ENCODE assay signal across 39 cellular contexts in the genomic region with DNA sequence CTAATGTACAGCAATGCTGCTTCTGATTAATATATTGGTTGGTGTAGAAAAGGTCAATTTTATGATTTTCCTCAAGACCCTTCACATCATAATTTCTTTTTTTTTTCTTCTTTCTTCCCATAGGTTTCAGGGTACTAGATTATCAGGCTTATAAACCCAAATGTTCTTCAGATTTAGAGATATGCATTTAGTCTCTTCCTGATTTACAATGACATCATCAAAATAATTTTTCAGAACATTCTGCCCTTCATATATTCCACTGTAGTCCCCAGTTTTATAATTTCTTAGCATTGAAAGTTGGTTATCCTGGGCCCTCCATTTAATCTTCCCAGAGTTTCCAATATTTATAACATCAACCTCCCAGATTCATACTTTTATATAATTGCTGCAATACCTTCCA.
"Had no signal": no experiment of that assay in that cellular context is flagged by ENCODE, and none has a peak within 500 bp of the region (broad histone marks: within the 10 kb centered on the region; RNA-seq: fewer than 3 reads in every experiment).

No MANE protein-coding gene starts in this region.

- H3K4me1 Mint-ChIP-seq: activated naive CD4-positive, alpha-beta T cell treated with anti-CD3 and anti-CD28 coated beads, Interleukin-2, amount 10 ng/mL, durations not matched to agents 7 days and 5 days; activated naive CD4-positive, alpha-beta T cell treated with anti-CD3 and anti-CD28 coated beads, Interleukin-2, amount 50 U/mL, for 24 hours; activated naive CD8-positive, alpha-beta T cell treated with anti-CD3 and anti-CD28 coated beads for 36 hours; activated naive CD8-positive, alpha-beta T cell treated with anti-CD3 and anti-CD28 coated beads, Interleukin-2, amount 10 ng/mL, durations not matched to agents 7 days and 5 days; activated naive CD8-positive, alpha-beta T cell treated with anti-CD3 and anti-CD28 coated beads, Interleukin-2, amount 50 U/mL, for 24 hours; activated T-helper 17 cell treated with anti-CD3 and anti-CD28 coated beads, Interleukin-2, amount 50 U/mL, for 72 hours; brain; central memory CD8-positive, alpha-beta T cell had no signal

- ATAC-seq: activated naive CD4-positive, alpha-beta T cell treated with anti-CD3 and anti-CD28 coated beads, Interleukin-2, amount 50 U/mL, for 72 hours; activated naive CD8-positive, alpha-beta T cell treated with anti-CD3 and anti-CD28 coated beads, Interleukin-2, amount 50 U/mL, for 24 hours; activated T-cell treated with anti-CD3 and anti-CD28 coated beads, Interleukin-2, amount 50 U/mL, for 4 hours; activated T-cell treated with anti-CD3 and anti-CD28 coated beads, Interleukin-2, amount 50 U/mL, for 72 hours; activated T-helper 17 cell treated with anti-CD3 and anti-CD28 coated beads, Interleukin-2, amount 50 U/mL, for 72 hours; body of pancreas had no signal

- H3K4me3 Mint-ChIP-seq: activated naive CD4-positive, alpha-beta T cell treated with anti-CD3 and anti-CD28 coated beads for 36 hours; activated naive CD4-positive, alpha-beta T cell treated with anti-CD3 and anti-CD28 coated beads, Interleukin-2, amount 10 ng/mL, durations not matched to agents 7 days and 5 days; activated naive CD4-positive, alpha-beta T cell treated with anti-CD3 and anti-CD28 coated beads, Interleukin-2, amount 50 U/mL, for 24 hours; activated naive CD8-positive, alpha-beta T cell; activated naive CD8-positive, alpha-beta T cell treated with anti-CD3 and anti-CD28 coated beads for 36 hours; activated naive CD8-positive, alpha-beta T cell treated with anti-CD3 and anti-CD28 coated beads, Interleukin-2, amount 10 ng/mL, durations not matched to agents 7 days and 5 days; activated naive CD8-positive, alpha-beta T cell treated with anti-CD3 and anti-CD28 coated beads, Interleukin-2, amount 50 U/mL, for 24 hours; activated T-cell treated with anti-CD3 and anti-CD28 coated beads, Interleukin-2, amount 50 U/mL, for 24 hours; activated T-cell treated with anti-CD3 and anti-CD28 coated beads, Interleukin-2, amount 50 U/mL, for 4 hours; activated T-cell treated with anti-CD3 and anti-CD28 coated beads, Interleukin-2, amount 50 U/mL, for 72 hours; activated T-helper 1 cell treated with anti-CD3 and anti-CD28 coated beads, Interleukin-12 subunit alpha, Interleukin-12 subunit beta, Interleukin-2, Interleukin-4 antibody, amounts not matched to agents 30 ng/mL and 10 ng/mL and 1 ng/mL, durations not matched to agents 14 hours and 24 hours and 36 hours; activated T-helper 17 cell treated with anti-CD3 and anti-CD28 coated beads, Interleukin-2, amount 50 U/mL, for 72 hours; brain; central memory CD8-positive, alpha-beta T cell had no signal

- H3K27me3 ChIP-seq: adrenal gland, ascending aorta, body of pancreas, brain microvascular endothelial cell, breast epithelium, cardiac muscle cell had no signal

- H3K36me3 ChIP-seq: adrenal gland, ascending aorta, brain microvascular endothelial cell, breast epithelium, cardiac muscle cell had no signal

- H3K4me1 ChIP-seq: adrenal gland, ascending aorta, body of pancreas, breast epithelium had no signal

- H3K9me3 ChIP-seq: adrenal gland, ascending aorta, body of pancreas, breast epithelium had no signal

- H3K36me3 Mint-ChIP-seq: activated naive CD4-positive, alpha-beta T cell treated with anti-CD3 and anti-CD28 coated beads, Interleukin-2, amount 10 ng/mL, durations not matched to agents 7 days and 5 days; activated naive CD4-positive, alpha-beta T cell treated with anti-CD3 and anti-CD28 coated beads, Interleukin-2, amount 50 U/mL, for 24 hours; activated naive CD4-positive, alpha-beta T cell treated with anti-CD3 and anti-CD28 coated beads, Interleukin-2, amount 50 U/mL, for 72 hours; activated naive CD8-positive, alpha-beta T cell; activated naive CD8-positive, alpha-beta T cell treated with anti-CD3 and anti-CD28 coated beads for 36 hours; activated naive CD8-positive, alpha-beta T cell treated with anti-CD3 and anti-CD28 coated beads, Interleukin-2, amount 10 ng/mL, durations not matched to agents 7 days and 5 days; brain had no signal

- DNase-seq: activated effector memory CD4-positive, alpha-beta T cell treated with anti-CD3 and anti-CD28 coated beads, Interleukin-2, amount 50 U/mL, for 16 hours; activated effector memory CD4-positive, alpha-beta T cell treated with Interleukin-2 at 50 U/mL for 16 hours; activated gamma-delta T cell; activated gamma-delta T cell treated with Interleukin-2 at 50 U/mL for 16 hours; activated naive CD4-positive, alpha-beta T cell; activated naive CD4-positive, alpha-beta T cell treated with anti-CD3 and anti-CD28 coated beads for 36 hours; activated naive CD4-positive, alpha-beta T cell treated with anti-CD3 and anti-CD28 coated beads, Interleukin-2, amount 10 ng/mL, durations not matched to agents 7 days and 5 days; activated naive CD4-positive, alpha-beta T cell treated with anti-CD3 and anti-CD28 coated beads, Interleukin-2, amount 50 U/mL, for 16 hours; activated naive CD4-positive, alpha-beta T cell treated with Interleukin-2 at 50 U/mL for 16 hours; activated naive CD8-positive, alpha-beta T cell treated with anti-CD3 and anti-CD28 coated beads for 36 hours; activated naive CD8-positive, alpha-beta T cell treated with anti-CD3 and anti-CD28 coated beads, Interleukin-2, amount 10 ng/mL, durations not matched to agents 7 days and 5 days; activated naive CD8-positive, alpha-beta T cell treated with anti-CD3 and anti-CD28 coated beads, Interleukin-2, amount 50 U/mL, for 24 hours; activated T-cell treated with anti-CD3 and anti-CD28 coated beads, Interleukin-2, amount 50 U/mL, for 24 hours; activated T-cell treated with anti-CD3 and anti-CD28 coated beads, Interleukin-2, amount 50 U/mL, for 4 hours; activated T-cell treated with anti-CD3 and anti-CD28 coated beads, Interleukin-2, amount 50 U/mL, for 48 hours; activated T-cell treated with anti-CD3 and anti-CD28 coated beads, Interleukin-2, amount 50 U/mL, for 72 hours; adrenal gland; amniotic stem cell; amygdala; anterior cingulate cortex; aorta; body of pancreas; brain microvascular endothelial cell; caudate nucleus; central memory CD4-positive, alpha-beta T cell; cerebellar nuclear complex had no signal

- H3K27me3 Mint-ChIP-seq: activated naive CD4-positive, alpha-beta T cell treated with anti-CD3 and anti-CD28 coated beads, Interleukin-2, amount 10 ng/mL, durations not matched to agents 7 days and 5 days; activated naive CD4-positive, alpha-beta T cell treated with anti-CD3 and anti-CD28 coated beads, Interleukin-2, amount 50 U/mL, for 24 hours; activated naive CD8-positive, alpha-beta T cell; activated naive CD8-positive, alpha-beta T cell treated with anti-CD3 and anti-CD28 coated beads for 36 hours; activated naive CD8-positive, alpha-beta T cell treated with anti-CD3 and anti-CD28 coated beads, Interleukin-2, amount 10 ng/mL, durations not matched to agents 7 days and 5 days; activated naive CD8-positive, alpha-beta T cell treated with anti-CD3 and anti-CD28 coated beads, Interleukin-2, amount 50 U/mL, for 24 hours; activated T-cell treated with anti-CD3 and anti-CD28 coated beads, Interleukin-2, amount 50 U/mL, for 24 hours; activated T-helper 17 cell treated with anti-CD3 and anti-CD28 coated beads, Interleukin-2, amount 50 U/mL, for 72 hours; central memory CD8-positive, alpha-beta T cell had no signal

- H3K27ac ChIP-seq: adrenal gland, ascending aorta, body of pancreas, brain microvascular endothelial cell, breast epithelium, cardiac muscle cell had no signal

- FAIRE-seq: astrocyte, bronchial epithelial cell had no signal

- H3K9me3 Mint-ChIP-seq: activated naive CD4-positive, alpha-beta T cell treated with anti-CD3 and anti-CD28 coated beads for 36 hours; activated naive CD8-positive, alpha-beta T cell treated with anti-CD3 and anti-CD28 coated beads for 36 hours; activated naive CD8-positive, alpha-beta T cell treated with anti-CD3 and anti-CD28 coated beads, Interleukin-2, amount 10 ng/mL, durations not matched to agents 7 days and 5 days; activated T-cell treated with anti-CD3 and anti-CD28 coated beads, Interleukin-2, amount 50 U/mL, for 4 hours; activated T-cell treated with anti-CD3 and anti-CD28 coated beads, Interleukin-2, amount 50 U/mL, for 72 hours; activated T-helper 17 cell treated with anti-CD3 and anti-CD28 coated beads, Interleukin-2, amount 50 U/mL, for 72 hours; brain had no signal

- H3K4me3 ChIP-seq: adrenal gland, ascending aorta, body of pancreas, breast epithelium, cardiac muscle cell had no signal

- H3K27ac Mint-ChIP-seq: activated naive CD4-positive, alpha-beta T cell treated with anti-CD3 and anti-CD28 coated beads for 36 hours; activated naive CD4-positive, alpha-beta T cell treated with anti-CD3 and anti-CD28 coated beads, Interleukin-2, amount 10 ng/mL, durations not matched to agents 7 days and 5 days; activated naive CD4-positive, alpha-beta T cell treated with anti-CD3 and anti-CD28 coated beads, Interleukin-2, amount 50 U/mL, for 24 hours; activated naive CD4-positive, alpha-beta T cell treated with anti-CD3 and anti-CD28 coated beads, Interleukin-2, amount 50 U/mL, for 72 hours; activated naive CD8-positive, alpha-beta T cell; activated naive CD8-positive, alpha-beta T cell treated with anti-CD3 and anti-CD28 coated beads for 36 hours; activated naive CD8-positive, alpha-beta T cell treated with anti-CD3 and anti-CD28 coated beads, Interleukin-2, amount 10 ng/mL, durations not matched to agents 7 days and 5 days; activated naive CD8-positive, alpha-beta T cell treated with anti-CD3 and anti-CD28 coated beads, Interleukin-2, amount 50 U/mL, for 24 hours; activated T-cell treated with anti-CD3 and anti-CD28 coated beads, Interleukin-2, amount 50 U/mL, for 24 hours; activated T-cell treated with anti-CD3 and anti-CD28 coated beads, Interleukin-2, amount 50 U/mL, for 72 hours; activated T-helper 1 cell treated with anti-CD3 and anti-CD28 coated beads, Interleukin-12 subunit alpha, Interleukin-12 subunit beta, Interleukin-2, Interleukin-4 antibody, amounts not matched to agents 30 ng/mL and 10 ng/mL and 1 ng/mL, durations not matched to agents 14 hours and 24 hours and 36 hours; activated T-helper 17 cell treated with anti-CD3 and anti-CD28 coated beads, Interleukin-2, amount 50 U/mL, for 72 hours; activated T-helper 2 cell treated with anti-CD3 and anti-CD28 coated beads, Interferon-gamma antibody, Interleukin-2, Interleukin-4, amounts not matched to agents 10 μg/mL and 5 μg/mL and 100 μg/mL, durations not matched to agents 14 hours and 24 hours and 36 hours; brain had no signal
